8 cellular contexts compared by ENCODE assay signal in the genomic region with DNA sequence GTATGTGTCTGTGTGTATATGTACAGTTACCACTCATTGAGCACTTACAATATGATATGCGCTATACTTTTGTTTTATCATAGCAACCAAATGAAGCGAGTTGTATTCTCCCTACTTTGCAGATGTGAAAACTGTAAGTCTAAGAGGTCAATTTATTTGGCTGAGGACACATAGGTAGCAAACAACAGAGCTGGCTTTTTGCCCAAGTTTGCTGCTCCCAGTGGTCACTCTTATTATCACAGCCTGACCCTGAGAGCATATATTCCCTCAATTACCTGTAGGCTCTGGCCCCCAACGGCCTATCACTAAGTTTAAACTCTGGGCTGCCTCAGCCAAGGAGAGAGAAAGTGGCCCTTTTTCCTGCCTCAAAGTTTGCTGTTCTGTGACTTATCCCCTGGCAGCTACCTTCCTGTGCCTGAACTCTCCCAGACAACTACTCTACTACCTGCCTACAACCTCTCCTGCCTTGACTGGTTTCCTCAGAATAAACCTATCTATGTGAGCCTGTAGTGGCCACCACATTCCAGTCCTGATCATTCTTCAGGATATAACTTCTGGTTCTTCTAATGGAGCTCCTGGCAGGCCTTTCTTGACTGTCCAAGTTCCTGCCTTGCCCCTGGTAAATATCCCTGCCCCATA.
DNase-seq lines count a peak whose midpoint lies in the region; ATAC-seq and TF ChIP-seq lines count a peak whose summit lies in the region.

No MANE protein-coding gene starts in this region.

- TF ChIP-seq RAD21 in Ishikawa (IDR thresholded peaks at IDR 0.05; ENCODE audit: low read depth): peak; percentile 19; the same call in 1 of the 2 replicates

- no peak overlapping the region for H3K27ac ChIP-seq in heart left ventricle

- H3K27me3 ChIP-seq in heart left ventricle: no peaks in the 10 kb centered on the region
- H3K27me3 ChIP-seq in H7 (ENCODE audit: control insufficient read depth, insufficient read depth, low read length): no peaks in the 10 kb centered on the region

- no peak for TF ChIP-seq EP300 in Ishikawa (IDR thresholded peaks at IDR 0.05; ENCODE audit: borderline replicate concordance)

- no peaks in the 10 kb centered on the region for H3K4me1 Mint-ChIP-seq in activated T-helper 2 cell treated with anti-CD3 and anti-CD28 coated beads, Interferon-gamma antibody, Interleukin-2, Interleukin-4, amounts not matched to agents 10 μg/mL and 5 μg/mL and 100 μg/mL, durations not matched to agents 14 hours and 24 hours and 36 hours (ENCODE audit: low read depth)

- no peak for ATAC-seq in heart left ventricle
- ATAC-seq in mucosa of descending colon: peak; percentile 53

- 57 to 74% (median 70%) methylated on average over 3 of the region's 3 CpGs for WGBS in heart left ventricle, 4 donors

- H3K36me3 ChIP-seq in heart left ventricle (no peaks in the 10 kb centered on the region), H7 (replicated peaks; ENCODE audit: control insufficient read depth, insufficient read depth, low read length) (no peaks in the 10 kb centered on the region), mucosa of descending colon (ENCODE audit: low read depth) (no peaks in the 10 kb centered on the region)

- no peak overlapping the region for H3K4me3 ChIP-seq in heart left ventricle
- H3K4me3 ChIP-seq in H7 (ENCODE audit: insufficient read depth, low read depth, low read length): no peak overlapping the region
- no peak overlapping the region for H3K4me3 ChIP-seq in mucosa of descending colon

- TF ChIP-seq POLR2A in heart left ventricle (IDR thresholded peaks at IDR 0.05): no peak

- DNase-seq in heart left ventricle (no peak), cardiac septum (ENCODE audit: low spot score) (no peak), H7 (peak; percentile 62), astrocyte of the hippocampus (ENCODE audit: low read depth, low spot score) (peak; percentile 39), mucosa of descending colon (peak in 1 of 3 donors; percentile 28), NCI-H526 treated with DMSO at 0.1 percent for 48 hours (lab: John Stamatoyannopoulos, UW) (no peak)
- DNase-seq in activated T-helper 2 cell treated with anti-CD3 and anti-CD28 coated beads, Interferon-gamma antibody, Interleukin-2, Interleukin-4, amounts not matched to agents 10 μg/mL and 5 μg/mL and 100 μg/mL, durations not matched to agents 14 hours and 24 hours and 36 hours (ENCODE audit: low spot score): no peak

- H3K27ac Mint-ChIP-seq in activated T-helper 2 cell treated with anti-CD3 and anti-CD28 coated beads, Interferon-gamma antibody, Interleukin-2, Interleukin-4, amounts not matched to agents 10 μg/mL and 5 μg/mL and 100 μg/mL, durations not matched to agents 14 hours and 24 hours and 36 hours: no peak overlapping the region

- H3K27me3 Mint-ChIP-seq in activated T-helper 2 cell treated with anti-CD3 and anti-CD28 coated beads, Interferon-gamma antibody, Interleukin-2, Interleukin-4, amounts not matched to agents 10 μg/mL and 5 μg/mL and 100 μg/mL, durations not matched to agents 14 hours and 24 hours and 36 hours (ENCODE audit: low read depth): no peaks in the 10 kb centered on the region

- H3K9me3 ChIP-seq in heart left ventricle (no peaks in the 10 kb centered on the region), mucosa of descending colon (no peaks in the 10 kb centered on the region)

- TF ChIP-seq CTCF in heart left ventricle (IDR thresholded peaks at IDR 0.05): peak in 11 of 12 donors; percentile 14 to 51 (median 30)
- no peak for TF ChIP-seq CTCF in mucosa of descending colon (IDR thresholded peaks at IDR 0.05)

- intact Hi-C loops in heart left ventricle (cut with DNase I) (no loop called here), cardiac septum (cut with DNase I) (no loop called here), mucosa of descending colon (cut with DNase I, micrococcal nuclease) (no loop called here)
- intact Hi-C loops in activated T-helper 2 cell treated with anti-CD3 and anti-CD28 coated beads, Interferon-gamma antibody, Interleukin-2, Interleukin-4, amounts not matched to agents 10 μg/mL and 5 μg/mL and 100 μg/mL, durations not matched to agents 14 hours and 24 hours and 36 hours (cut with micrococcal nuclease): no loop called here

- no peak overlapping the region for H3K4me3 Mint-ChIP-seq in activated T-helper 2 cell treated with anti-CD3 and anti-CD28 coated beads, Interferon-gamma antibody, Interleukin-2, Interleukin-4, amounts not matched to agents 10 μg/mL and 5 μg/mL and 100 μg/mL, durations not matched to agents 14 hours and 24 hours and 36 hours (ENCODE audit: low read depth)

- H3K36me3 Mint-ChIP-seq in activated T-helper 2 cell treated with anti-CD3 and anti-CD28 coated beads, Interferon-gamma antibody, Interleukin-2, Interleukin-4, amounts not matched to agents 10 μg/mL and 5 μg/mL and 100 μg/mL, durations not matched to agents 14 hours and 24 hours and 36 hours (ENCODE audit: low read depth): no peaks in the 10 kb centered on the region

- H3K9me3 Mint-ChIP-seq in activated T-helper 2 cell treated with anti-CD3 and anti-CD28 coated beads, Interferon-gamma antibody, Interleukin-2, Interleukin-4, amounts not matched to agents 10 μg/mL and 5 μg/mL and 100 μg/mL, durations not matched to agents 14 hours and 24 hours and 36 hours: peaks cover 3% of the 10 kb centered on the region

- H3K4me1 ChIP-seq in heart left ventricle (no peaks in the 10 kb centered on the region), mucosa of descending colon (ENCODE audit: low read depth) (no peaks in the 10 kb centered on the region)

TF ChIP-seq in Ishikawa, 13 proteins besides CTCF, POLR2A, EP300 and RAD21:
- TF ChIP-seq NFIC (IDR thresholded peaks at IDR 0.05): peak; percentile 94
- TF ChIP-seq, protein P1, sequence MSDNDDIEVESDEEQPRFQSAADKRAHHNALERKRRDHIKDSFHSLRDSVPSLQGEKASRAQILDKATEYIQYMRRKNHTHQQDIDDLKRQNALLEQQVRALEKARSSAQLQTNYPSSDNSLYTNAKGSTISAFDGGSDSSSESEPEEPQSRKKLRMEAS (IDR thresholded peaks at IDR 0.05): no peak

Comparison
In these comparisons a context has a peak if more than half of its experiments do, and no peak if none do; other contexts are left out.
1. DNase-seq: peak in H7 (single experiment) and astrocyte of the hippocampus (single experiment); none in heart left ventricle (0 of 5), cardiac septum (single experiment), activated T-helper 2 cell treated with anti-CD3 and anti-CD28 coated beads, Interferon-gamma antibody, Interleukin-2, Interleukin-4, amounts not matched to agents 10 μg/mL and 5 μg/mL and 100 μg/mL, durations not matched to agents 14 hours and 24 hours and 36 hours (single experiment) and NCI-H526 treated with DMSO at 0.1 percent for 48 hours (single experiment).